14 cellular contexts compared by ENCODE assay signal in genomic region chr21:25560151-25560783, GRCh38. TPM values are rescaled to one million over a fixed set of nuclear protein-coding genes. Genes with fewer than 3 reads are reported as not detected.
A peak's percentile ranks its signal among the peaks of the same experiment; 100 is the strongest.
DNase-seq lines count a peak whose midpoint lies in the region; ATAC-seq and TF ChIP-seq lines count a peak whose summit lies in the region.
"Had no signal": no experiment of that assay in that cellular context is flagged by ENCODE, and none has a peak within 500 bp of the region (broad histone marks: within the 10 kb centered on the region; RNA-seq: fewer than 3 reads in every experiment).

No MANE protein-coding gene starts in this region.

- H3K27me3 Mint-ChIP-seq in T-helper 1 cell treated with Interleukin-12 subunit alpha and Interleukin-12 subunit beta and Interleukin-4 antibody, amounts not matched to agents 30 μg/mL and 1 μg/mL, for 36 hours (ENCODE audit: low read depth), result no peaks in the 10 kb centered on the region
- H3K27me3 Mint-ChIP-seq in activated T-cell treated with anti-CD3 and anti-CD28 coated beads, Interleukin-2, amount 50 U/mL, for 72 hours (ENCODE audit: low read depth), result no peaks in the 10 kb centered on the region

- 0 out of 2 replicates have a peak, but pooled peaks have one; percentile 15 for TF ChIP-seq CTCF in Loucy (conservative IDR thresholded peaks at IDR 0.05; ENCODE audit: low read length)

- H3K9me3 Mint-ChIP-seq in T-helper 1 cell treated with Interleukin-12 subunit alpha and Interleukin-12 subunit beta and Interleukin-4 antibody, amounts not matched to agents 30 μg/mL and 1 μg/mL, for 36 hours, result no peaks in the 10 kb centered on the region
- no peaks in the 10 kb centered on the region for H3K9me3 Mint-ChIP-seq in activated T-cell treated with anti-CD3 and anti-CD28 coated beads, Interleukin-2, amount 50 U/mL, for 72 hours

- peaks cover 36% of the 10 kb centered on the region for H3K4me1 ChIP-seq in Loucy (ENCODE audit: insufficient read depth, low read length, poor library complexity, severe bottlenecking)

- ATAC-seq in activated T-cell treated with anti-CD3 and anti-CD28 coated beads, Interleukin-2, amount 50 U/mL, for 72 hours (replicated peaks in 1 of 2), result no peak
- no peak for ATAC-seq in HG03159 (IDR thresholded peaks at IDR 0.05; ENCODE audit: unreplicated experiment)

- no peaks in the 10 kb centered on the region for H3K36me3 ChIP-seq in Loucy (ENCODE audit: insufficient read depth, low read length)

- no peak for DNase-seq in T-helper 1 cell
- no peak for DNase-seq in activated T-cell treated with anti-CD3 and anti-CD28 coated beads, Interleukin-2, amount 50 U/mL, for 72 hours
- peak; percentile 20 for DNase-seq in pons (ENCODE audit: low spot score)
- no peak for DNase-seq in HPDE6-E6E7 (ENCODE audit: extremely low spot score)
- DNase-seq in globus pallidus (ENCODE audit: low spot score), result no peak
- DNase-seq: 8988T; central memory CD4-positive, alpha-beta T cell; HCEC 1CT; KG1; NCI-H524 treated with DMSO at 0.1 percent for 48 hours; nephron progenitor cell had no signal

- no peak overlapping the region for H3K4me3 ChIP-seq in Loucy (ENCODE audit: low read length, poor library complexity, severe bottlenecking)

- peaks cover 18% of the 10 kb centered on the region for H4K20me1 ChIP-seq in Loucy (ENCODE audit: insufficient read depth, low read length, poor library complexity, severe bottlenecking)

- H3K9ac ChIP-seq in Loucy (ENCODE audit: low read depth, low read length, poor library complexity, severe bottlenecking), result no peak overlapping the region

- peaks cover 38% of the 10 kb centered on the region for H3K4me1 Mint-ChIP-seq in T-helper 1 cell treated with Interleukin-12 subunit alpha and Interleukin-12 subunit beta and Interleukin-4 antibody, amounts not matched to agents 30 μg/mL and 1 μg/mL, for 36 hours (ENCODE audit: low read depth)
- H3K4me1 Mint-ChIP-seq in activated T-cell treated with anti-CD3 and anti-CD28 coated beads, Interleukin-2, amount 50 U/mL, for 72 hours (ENCODE audit: low read depth), result peaks cover 79% of the 10 kb centered on the region

- H3K4me2 ChIP-seq in Loucy (ENCODE audit: low read depth, low read length, poor library complexity, severe bottlenecking), result peak overlapping the region; percentile 75

- no peaks in the 10 kb centered on the region for H3K27me3 ChIP-seq in Loucy (ENCODE audit: insufficient read depth, low read length, poor library complexity, severe bottlenecking)

- no peaks in the 10 kb centered on the region for H3K9me3 ChIP-seq in Loucy (ENCODE audit: insufficient read depth, low read depth, low read length)

- H2AFZ ChIP-seq in Loucy (ENCODE audit: low read length), result no peak overlapping the region

- H3K27ac Mint-ChIP-seq in T-helper 1 cell treated with Interleukin-12 subunit alpha and Interleukin-12 subunit beta and Interleukin-4 antibody, amounts not matched to agents 30 μg/mL and 1 μg/mL, for 36 hours, result no peak overlapping the region
- peak overlapping the region; percentile 86 for H3K27ac Mint-ChIP-seq in activated T-cell treated with anti-CD3 and anti-CD28 coated beads, Interleukin-2, amount 50 U/mL, for 72 hours
- H3K27ac Mint-ChIP-seq: nephron progenitor cell had no signal

- H3K4me3 Mint-ChIP-seq in T-helper 1 cell treated with Interleukin-12 subunit alpha and Interleukin-12 subunit beta and Interleukin-4 antibody, amounts not matched to agents 30 μg/mL and 1 μg/mL, for 36 hours, result peak overlapping the region; percentile 42
- H3K4me3 Mint-ChIP-seq in activated T-cell treated with anti-CD3 and anti-CD28 coated beads, Interleukin-2, amount 50 U/mL, for 72 hours, result peak overlapping the region; percentile 85 to 88

- H3K36me3 Mint-ChIP-seq in T-helper 1 cell treated with Interleukin-12 subunit alpha and Interleukin-12 subunit beta and Interleukin-4 antibody, amounts not matched to agents 30 μg/mL and 1 μg/mL, for 36 hours (ENCODE audit: low read depth), result peaks cover 14% of the 10 kb centered on the region
- peaks cover 21 to 31% of the 10 kb centered on the region in 2 donors for H3K36me3 Mint-ChIP-seq in activated T-cell treated with anti-CD3 and anti-CD28 coated beads, Interleukin-2, amount 50 U/mL, for 72 hours (ENCODE audit: insufficient read depth in 2 of 2)

- no peaks in the 10 kb centered on the region for H3K9me2 ChIP-seq in Loucy (replicated peaks; ENCODE audit: low read depth, low read length)

- no peaks in the 10 kb centered on the region for H3F3A ChIP-seq in Loucy (ENCODE audit: low read depth)

- H3K79me2 ChIP-seq in Loucy (ENCODE audit: insufficient read depth, low read length), result peaks cover 37% of the 10 kb centered on the region

RNA-seq across cellular contexts. Expression of gene MRPL39, which starts 47.0 kb away (rescaled TPM):
- total RNA-seq in activated T-cell treated with anti-CD3 and anti-CD28 coated beads, Interleukin-2, amount 50 U/mL, for 72 hours, result 10 to 100 TPM; 42.8 to 50.9 TPM
